Comparison of ENCODE assay signal across 8 cellular contexts in the genomic region with DNA sequence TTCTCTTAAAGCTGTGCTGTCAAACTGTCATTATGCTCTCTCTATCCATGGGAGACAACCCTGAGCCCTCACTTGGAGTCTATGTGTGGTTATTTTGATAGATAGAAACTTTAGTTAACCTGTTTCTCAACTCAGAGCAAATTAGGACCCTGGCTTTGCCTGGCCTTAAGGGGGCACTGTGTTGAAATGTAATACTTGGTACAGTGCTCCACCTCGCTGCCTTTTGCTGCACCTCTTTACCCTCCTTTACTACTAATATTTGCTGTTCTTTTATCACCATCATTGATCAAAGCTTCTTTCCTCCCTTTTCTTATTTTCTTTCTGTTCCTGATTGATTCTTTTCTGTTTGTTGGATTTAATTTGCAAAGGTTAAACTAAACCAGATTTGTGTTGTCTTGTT. TPM values are rescaled to one million over a fixed set of nuclear protein-coding genes. Genes with fewer than 3 reads are reported as not detected.
DNase-seq lines count a peak whose midpoint lies in the region; ATAC-seq, FAIRE-seq and TF ChIP-seq lines count a peak whose summit lies in the region.

No MANE protein-coding gene starts in this region.

- POLR2A ChIA-PET in CD8-positive, alpha-beta memory T cell (lab: Charles Lee): no interaction called here

- peaks cover 77 to 95% (median 90%) of the 10 kb centered on the region in 3 donors for H3K4me1 Mint-ChIP-seq in CD8-positive, alpha-beta memory T cell

- H3K4me1 ChIP-seq in CD8-positive, alpha-beta memory T cell (ENCODE audit: insufficient read depth, low read length): peaks cover 79% of the 10 kb centered on the region
- peaks cover 5% of the 10 kb centered on the region for H3K4me1 ChIP-seq in keratinocyte (ENCODE audit: control insufficient read depth, extremely low read depth, insufficient read depth, low read length)

- H3K9me3 Mint-ChIP-seq in CD8-positive, alpha-beta memory T cell: no peaks in the 10 kb centered on the region

- H3K36me3 Mint-ChIP-seq in CD8-positive, alpha-beta memory T cell: no peaks in the 10 kb centered on the region

- peak; percentile 21 to 54 (median 48) for TF ChIP-seq CTCF in keratinocyte (optimal IDR thresholded peaks at IDR 0.05 in 1 of 3, IDR thresholded peaks at IDR 0.05 in 1 of 3, conservative IDR thresholded peaks at IDR 0.05 in 1 of 3; ENCODE audit: extremely low read depth in 1 of 3, insufficient read depth in 2 of 3, low read length in 3 of 3)

- no peak overlapping the region for H3K4me3 ChIP-seq in CD8-positive, alpha-beta memory T cell (ENCODE audit: low read length)
- no peak overlapping the region for H3K4me3 ChIP-seq in keratinocyte (ENCODE audit: control insufficient read depth in 2 of 3, extremely low read depth in 1 of 3, insufficient read depth in 2 of 3, low read depth in 1 of 3, low read length in 3 of 3)

- H3K79me2 ChIP-seq in keratinocyte (ENCODE audit: control insufficient read depth, insufficient read depth, low read length): peaks cover 94% of the 10 kb centered on the region

- H3K27ac ChIP-seq in CD8-positive, alpha-beta memory T cell (ENCODE audit: low read depth, low read length): no peak overlapping the region
- no peak overlapping the region for H3K27ac ChIP-seq in keratinocyte (ENCODE audit: control insufficient read depth, insufficient read depth, low read length)

- CTCF ChIA-PET in CD8-positive, alpha-beta memory T cell (lab: Charles Lee): interaction anchor here (1.3 to 1.4 kb wide), 2 partner anchors 16 to 798 kb away, joined by 3 read pairs; no protein-coding TSS in a partner anchor

- no peaks in the 10 kb centered on the region for H3K9me3 ChIP-seq in CD8-positive, alpha-beta memory T cell (ENCODE audit: low read length)
- no peaks in the 10 kb centered on the region for H3K9me3 ChIP-seq in keratinocyte (ENCODE audit: control insufficient read depth, low read depth, low read length)

- peaks cover 3% of the 10 kb centered on the region for H3K9me1 ChIP-seq in keratinocyte (ENCODE audit: control insufficient read depth, extremely low read depth, insufficient read depth, low read length)

- H3K36me3 ChIP-seq in CD8-positive, alpha-beta memory T cell (ENCODE audit: insufficient read depth, low read length): no peaks in the 10 kb centered on the region
- H3K36me3 ChIP-seq in keratinocyte (ENCODE audit: control insufficient read depth in 2 of 2, extremely low read depth in 1 of 2, insufficient read depth in 2 of 2, low read length in 2 of 2): no peaks in the 10 kb centered on the region

- intact Hi-C loops in posterior vena cava (cut with DNase I): no loop called here

- peaks cover 20% of the 10 kb centered on the region for H4K20me1 ChIP-seq in keratinocyte (ENCODE audit: control insufficient read depth, extremely low read depth, insufficient read depth, low read length)

- peak overlapping the region in 4 of 7 donors; percentile 10 to 51 (median 19) for H3K4me3 Mint-ChIP-seq in CD8-positive, alpha-beta memory T cell

- peaks cover 0 to 1% of the 10 kb centered on the region in 2 donors for H3K27me3 Mint-ChIP-seq in CD8-positive, alpha-beta memory T cell

- peak in 3 of 5 donors; percentile 14 to 35 (median 16) for DNase-seq in CD8-positive, alpha-beta memory T cell
- DNase-seq in SK-MEL-5 (ENCODE audit: low read depth, low spot score) (peak; percentile 58), keratinocyte (ENCODE audit: low read depth, low spot score) (no peak), posterior vena cava (ENCODE audit: low spot score) (no peak), NCI-H1105 treated with DMSO at 0.1 percent for 48 hours (lab: John Stamatoyannopoulos, UW) (no peak), nucleus accumbens (lab: John Stamatoyannopoulos, UW) (no peak), NCI-H1694 treated with DMSO at 0.1 percent for 48 hours (lab: John Stamatoyannopoulos, UW) (no peak)

- H3K27ac Mint-ChIP-seq in CD8-positive, alpha-beta memory T cell: peak overlapping the region in 4 of 8 donors; percentile 2 to 63 (median 20)

- peak; percentile 69 for ATAC-seq in GM18873 (IDR thresholded peaks at IDR 0.05; ENCODE audit: low FRiP score, unreplicated experiment)

- no peak overlapping the region for H3K9ac ChIP-seq in keratinocyte (ENCODE audit: control insufficient read depth, extremely low read depth, insufficient read depth, low read length)

- dilution Hi-C loops in keratinocyte (cut with MboI; ENCODE audit: extremely low pct_ligation_motif_present, low sequenced_read_pairs): no loop called here

- no peak overlapping the region for H3K4me2 ChIP-seq in keratinocyte (ENCODE audit: control insufficient read depth, extremely low read depth, insufficient read depth, low read depth, low read length)

- in situ Hi-C loops in SK-MEL-5 (cut with HindIII; ENCODE audit: low pct_unique_long_range_greater_than_20kb, low sequenced_read_pairs): no loop called here

- H3K27me3 ChIP-seq in CD8-positive, alpha-beta memory T cell (ENCODE audit: insufficient read depth, low read length, poor library complexity, severe bottlenecking): no peaks in the 10 kb centered on the region
- H3K27me3 ChIP-seq in keratinocyte (ENCODE audit: control insufficient read depth, extremely low read depth, insufficient read depth, low read length): no peaks in the 10 kb centered on the region

- H2AFZ ChIP-seq in keratinocyte (ENCODE audit: control insufficient read depth, low read length): no peak overlapping the region

- FAIRE-seq in keratinocyte (lab: Jason Lieb, UNC): peak; percentile 78

RNA-seq across cellular contexts. Expression of a gene that starts 34.3 kb away (rescaled TPM):
- 100 to 1,000 TPM; 107 to 116 TPM for total RNA-seq in CD8-positive, alpha-beta memory T cell
- 137 TPM for polyA plus RNA-seq in CD8-positive, alpha-beta memory T cell
- total RNA-seq in SK-MEL-5 (2014; rRNA removed; shearing (Covaris generic)): 187 and 198 TPM in 2 replicates
- polyA plus RNA-seq in SK-MEL-5 (2015; cell fraction: cytosol; rRNA removed): 129 and 173 TPM in 2 replicates
- 162 and 170 TPM in 2 replicates for polyA plus RNA-seq in SK-MEL-5 (2015; cell fraction: nucleus; rRNA removed)
- polyA plus RNA-seq in keratinocyte: 66.7 to 129 TPM (median 95.0 TPM) in 3 replicates
- 42.6 TPM for polyA plus RNA-seq in keratinocyte (2011; ENCODE audit: low read depth)
- 37.8 and 78.8 TPM in 2 replicates for polyA plus RNA-seq in keratinocyte (2011; cell fraction: cytosol; rRNA removed)
- 74.8 and 101 TPM in 2 replicates for polyA plus RNA-seq in keratinocyte (2011; cell fraction: nucleus; rRNA removed)
- polyA plus RNA-seq in keratinocyte (2012; ENCODE audit: low replicate concordance): 58.8 and 70.9 TPM in 2 replicates
- polyA minus RNA-seq in keratinocyte: 42.6 to 165 TPM (median 103 TPM) in 3 replicates
- polyA minus RNA-seq in keratinocyte (2011; cell fraction: cytosol; rRNA and poly(A)+ RNA removed): 79.0 TPM
- 105 and 184 TPM in 2 replicates for polyA minus RNA-seq in keratinocyte (2011; cell fraction: nucleus; rRNA and poly(A)+ RNA removed)
- total RNA-seq in posterior vena cava: 10 to 100 TPM; 82.5 to 84.7 TPM

Comparison
In these comparisons a context has a peak if more than half of its experiments do, and no peak if none do; other contexts are left out.
1. DNase-seq: peak in CD8-positive, alpha-beta memory T cell (3 of 5) and SK-MEL-5 (single experiment); none in keratinocyte (single experiment), posterior vena cava (single experiment), NCI-H1105 treated with DMSO at 0.1 percent for 48 hours (single experiment), nucleus accumbens (0 of 56) and NCI-H1694 treated with DMSO at 0.1 percent for 48 hours (single experiment).